1 cellular context compared by ENCODE assay signal in genomic region chr2:167945660-167946366, GRCh38.
TF ChIP-seq lines count a peak whose summit lies in the region.

No MANE protein-coding gene starts in this region.

TF ChIP-seq in K562, 482 proteins besides CTCF, POLR2A, EP300 and RAD21 (continued from another document and continues in another):
- TF ChIP-seq PATZ1 (CRISPR knock-in tag; IDR thresholded peaks at IDR 0.05; ENCODE audit: borderline replicate concordance) (no peak), RCOR1 (IDR thresholded peaks at IDR 0.05; ENCODE audit: borderline replicate concordance in 1 of 2, low read depth in 2 of 2, low read length in 2 of 2) (peak in 1 of 2 experiments; percentile 23; a peak in 1 of 4 replicates), CREB3 (tag; conservative IDR thresholded peaks at IDR 0.05; ENCODE audit: low read depth) (no peak), CBFA2T3 (IDR thresholded peaks at IDR 0.05) (peak; percentile 53), SRSF3 (IDR thresholded peaks at IDR 0.05; ENCODE audit: insufficient read depth, low read length) (no peak), YY1 (IDR thresholded peaks at IDR 0.05; ENCODE audit: borderline replicate concordance in 1 of 3, control insufficient read depth in 1 of 3, extremely low read depth in 1 of 3, insufficient read depth in 3 of 3, insufficient read length in 1 of 3, insufficient replicate concordance in 2 of 3, low read depth in 1 of 3, low read length in 2 of 3) (peak in 1 of 3 experiments; percentile 18), ZC3H8 (IDR thresholded peaks at IDR 0.05) (no peak), ZNF12 (CRISPR knock-in tag; IDR thresholded peaks at IDR 0.05) (0 out of 2 replicates have a peak, but pooled peaks have one; percentile 14), ZNF717 (CRISPR knock-in tag; IDR thresholded peaks at IDR 0.05) (no peak), CHD2 (IDR thresholded peaks at IDR 0.05; ENCODE audit: low read depth, low read length) (no peak), GATAD2B (IDR thresholded peaks at IDR 0.05; ENCODE audit: borderline replicate concordance) (no peak), NR2C2 (CRISPR knock-in tag; IDR thresholded peaks at IDR 0.05) (no peak), NR2C2 (tag; IDR thresholded peaks at IDR 0.05) (peak; percentile 28; the same call in 1 of the 2 replicates), MAFF (IDR thresholded peaks at IDR 0.05; ENCODE audit: low read length) (no peak), FOS (IDR thresholded peaks at IDR 0.05; ENCODE audit: extremely low read depth, insufficient read length) (no peak), FOXJ2 (tag; IDR thresholded peaks at IDR 0.05) (peak; percentile 75), NR3C1 (CRISPR knock-in tag; IDR thresholded peaks at IDR 0.05) (no peak), NFRKB (IDR thresholded peaks at IDR 0.05; ENCODE audit: low read depth) (no peak; the same call in 1 of the 2 replicates), ZNF57 (CRISPR knock-in tag; IDR thresholded peaks at IDR 0.05) (no peak), TAF9B (IDR thresholded peaks at IDR 0.05; ENCODE audit: partially characterized antibody) (no peak), E2F8 (IDR thresholded peaks at IDR 0.05; ENCODE audit: low read depth, partially characterized antibody) (no peak), CUX1 (CRISPR knock-in tag; IDR thresholded peaks at IDR 0.05) (peak; percentile 26; the same call in 1 of the 2 replicates), ZKSCAN3 (CRISPR knock-in tag; IDR thresholded peaks at IDR 0.05) (no peak), ARID2 (IDR thresholded peaks at IDR 0.05) (no peak), BCLAF1 (IDR thresholded peaks at IDR 0.05; ENCODE audit: borderline replicate concordance in 1 of 2, control insufficient read depth in 1 of 2, low read depth in 2 of 2, low read length in 1 of 2) (no peak), PHTF2 (CRISPR knock-in tag; IDR thresholded peaks at IDR 0.05) (no peak), STAG1 (CRISPR knock-in tag; IDR thresholded peaks at IDR 0.05; ENCODE audit: borderline replicate concordance) (no peak), NCOA6 (IDR thresholded peaks at IDR 0.05) (no peak), CHCHD3 (CRISPR knock-in tag; IDR thresholded peaks at IDR 0.05) (no peak), UBTF (IDR thresholded peaks at IDR 0.05; ENCODE audit: borderline replicate concordance in 1 of 2, low read depth in 2 of 2, low read length in 2 of 2) (no peak), MLX (CRISPR knock-in tag; conservative IDR thresholded peaks at IDR 0.05) (no peak), IRF1 (CRISPR knock-in tag; IDR thresholded peaks at IDR 0.05; ENCODE audit: borderline replicate concordance) (no peak), CREM (IDR thresholded peaks at IDR 0.05; ENCODE audit: low read depth) (peak; percentile 85), TARDBP (IDR thresholded peaks at IDR 0.05) (0 out of 2 replicates have a peak, but pooled peaks have one; percentile 22), HDAC2 (IDR thresholded peaks at IDR 0.05) (no peak), ETV6 (IDR thresholded peaks at IDR 0.05; ENCODE audit: borderline replicate concordance in 1 of 2, low read depth in 2 of 2, low read length in 1 of 2) (no peak), ETV6 (CRISPR knock-in tag; IDR thresholded peaks at IDR 0.05; ENCODE audit: borderline replicate concordance) (no peak), L3MBTL2 (IDR thresholded peaks at IDR 0.05) (peak; percentile 84), GTF2A2 (tag; IDR thresholded peaks at IDR 0.05) (no peak), JUND (IDR thresholded peaks at IDR 0.05; ENCODE audit: borderline replicate concordance, low read depth, low read length) (0 out of 2 replicates have a peak, but pooled peaks have one; percentile 46), JUND (tag; IDR thresholded peaks at IDR 0.05; ENCODE audit: borderline replicate concordance, low read depth, low read length) (no peak), POLR2AphosphoS5 (IDR thresholded peaks at IDR 0.05; ENCODE audit: control insufficient read depth, insufficient read depth, low read depth, low read length) (peak; percentile 50; the same call in 1 of the 2 replicates)
